1 cellular context compared by ENCODE assay signal in genomic region chr20:54194724-54195438, GRCh38.
TF ChIP-seq lines count a peak whose summit lies in the region.

No MANE protein-coding gene starts in this region.

TF ChIP-seq in GM23338, 12 proteins besides CTCF, POLR2A, EP300 and RAD21 (continued from another document):
- TF ChIP-seq, protein P1, sequence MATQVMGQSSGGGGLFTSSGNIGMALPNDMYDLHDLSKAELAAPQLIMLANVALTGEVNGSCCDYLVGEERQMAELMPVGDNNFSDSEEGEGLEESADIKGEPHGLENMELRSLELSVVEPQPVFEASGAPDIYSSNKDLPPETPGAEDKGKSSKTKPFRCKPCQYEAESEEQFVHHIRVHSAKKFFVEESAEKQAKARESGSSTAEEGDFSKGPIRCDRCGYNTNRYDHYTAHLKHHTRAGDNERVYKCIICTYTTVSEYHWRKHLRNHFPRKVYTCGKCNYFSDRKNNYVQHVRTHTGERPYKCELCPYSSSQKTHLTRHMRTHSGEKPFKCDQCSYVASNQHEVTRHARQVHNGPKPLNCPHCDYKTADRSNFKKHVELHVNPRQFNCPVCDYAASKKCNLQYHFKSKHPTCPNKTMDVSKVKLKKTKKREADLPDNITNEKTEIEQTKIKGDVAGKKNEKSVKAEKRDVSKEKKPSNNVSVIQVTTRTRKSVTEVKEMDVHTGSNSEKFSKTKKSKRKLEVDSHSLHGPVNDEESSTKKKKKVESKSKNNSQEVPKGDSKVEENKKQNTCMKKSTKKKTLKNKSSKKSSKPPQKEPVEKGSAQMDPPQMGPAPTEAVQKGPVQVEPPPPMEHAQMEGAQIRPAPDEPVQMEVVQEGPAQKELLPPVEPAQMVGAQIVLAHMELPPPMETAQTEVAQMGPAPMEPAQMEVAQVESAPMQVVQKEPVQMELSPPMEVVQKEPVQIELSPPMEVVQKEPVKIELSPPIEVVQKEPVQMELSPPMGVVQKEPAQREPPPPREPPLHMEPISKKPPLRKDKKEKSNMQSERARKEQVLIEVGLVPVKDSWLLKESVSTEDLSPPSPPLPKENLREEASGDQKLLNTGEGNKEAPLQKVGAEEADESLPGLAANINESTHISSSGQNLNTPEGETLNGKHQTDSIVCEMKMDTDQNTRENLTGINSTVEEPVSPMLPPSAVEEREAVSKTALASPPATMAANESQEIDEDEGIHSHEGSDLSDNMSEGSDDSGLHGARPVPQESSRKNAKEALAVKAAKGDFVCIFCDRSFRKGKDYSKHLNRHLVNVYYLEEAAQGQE (IDR thresholded peaks at IDR 0.05; ENCODE audit: unreplicated experiment), result no peak
